1 cellular context compared by ENCODE assay signal in genomic region chr1:1599030-1599916, GRCh38.
TF ChIP-seq lines count a peak whose summit lies in the region.

No MANE protein-coding gene starts in this region.

TF ChIP-seq in K562, 482 proteins besides CTCF, POLR2A, EP300 and RAD21 (continued from another document and continues in another):
- TF ChIP-seq, protein P1, sequence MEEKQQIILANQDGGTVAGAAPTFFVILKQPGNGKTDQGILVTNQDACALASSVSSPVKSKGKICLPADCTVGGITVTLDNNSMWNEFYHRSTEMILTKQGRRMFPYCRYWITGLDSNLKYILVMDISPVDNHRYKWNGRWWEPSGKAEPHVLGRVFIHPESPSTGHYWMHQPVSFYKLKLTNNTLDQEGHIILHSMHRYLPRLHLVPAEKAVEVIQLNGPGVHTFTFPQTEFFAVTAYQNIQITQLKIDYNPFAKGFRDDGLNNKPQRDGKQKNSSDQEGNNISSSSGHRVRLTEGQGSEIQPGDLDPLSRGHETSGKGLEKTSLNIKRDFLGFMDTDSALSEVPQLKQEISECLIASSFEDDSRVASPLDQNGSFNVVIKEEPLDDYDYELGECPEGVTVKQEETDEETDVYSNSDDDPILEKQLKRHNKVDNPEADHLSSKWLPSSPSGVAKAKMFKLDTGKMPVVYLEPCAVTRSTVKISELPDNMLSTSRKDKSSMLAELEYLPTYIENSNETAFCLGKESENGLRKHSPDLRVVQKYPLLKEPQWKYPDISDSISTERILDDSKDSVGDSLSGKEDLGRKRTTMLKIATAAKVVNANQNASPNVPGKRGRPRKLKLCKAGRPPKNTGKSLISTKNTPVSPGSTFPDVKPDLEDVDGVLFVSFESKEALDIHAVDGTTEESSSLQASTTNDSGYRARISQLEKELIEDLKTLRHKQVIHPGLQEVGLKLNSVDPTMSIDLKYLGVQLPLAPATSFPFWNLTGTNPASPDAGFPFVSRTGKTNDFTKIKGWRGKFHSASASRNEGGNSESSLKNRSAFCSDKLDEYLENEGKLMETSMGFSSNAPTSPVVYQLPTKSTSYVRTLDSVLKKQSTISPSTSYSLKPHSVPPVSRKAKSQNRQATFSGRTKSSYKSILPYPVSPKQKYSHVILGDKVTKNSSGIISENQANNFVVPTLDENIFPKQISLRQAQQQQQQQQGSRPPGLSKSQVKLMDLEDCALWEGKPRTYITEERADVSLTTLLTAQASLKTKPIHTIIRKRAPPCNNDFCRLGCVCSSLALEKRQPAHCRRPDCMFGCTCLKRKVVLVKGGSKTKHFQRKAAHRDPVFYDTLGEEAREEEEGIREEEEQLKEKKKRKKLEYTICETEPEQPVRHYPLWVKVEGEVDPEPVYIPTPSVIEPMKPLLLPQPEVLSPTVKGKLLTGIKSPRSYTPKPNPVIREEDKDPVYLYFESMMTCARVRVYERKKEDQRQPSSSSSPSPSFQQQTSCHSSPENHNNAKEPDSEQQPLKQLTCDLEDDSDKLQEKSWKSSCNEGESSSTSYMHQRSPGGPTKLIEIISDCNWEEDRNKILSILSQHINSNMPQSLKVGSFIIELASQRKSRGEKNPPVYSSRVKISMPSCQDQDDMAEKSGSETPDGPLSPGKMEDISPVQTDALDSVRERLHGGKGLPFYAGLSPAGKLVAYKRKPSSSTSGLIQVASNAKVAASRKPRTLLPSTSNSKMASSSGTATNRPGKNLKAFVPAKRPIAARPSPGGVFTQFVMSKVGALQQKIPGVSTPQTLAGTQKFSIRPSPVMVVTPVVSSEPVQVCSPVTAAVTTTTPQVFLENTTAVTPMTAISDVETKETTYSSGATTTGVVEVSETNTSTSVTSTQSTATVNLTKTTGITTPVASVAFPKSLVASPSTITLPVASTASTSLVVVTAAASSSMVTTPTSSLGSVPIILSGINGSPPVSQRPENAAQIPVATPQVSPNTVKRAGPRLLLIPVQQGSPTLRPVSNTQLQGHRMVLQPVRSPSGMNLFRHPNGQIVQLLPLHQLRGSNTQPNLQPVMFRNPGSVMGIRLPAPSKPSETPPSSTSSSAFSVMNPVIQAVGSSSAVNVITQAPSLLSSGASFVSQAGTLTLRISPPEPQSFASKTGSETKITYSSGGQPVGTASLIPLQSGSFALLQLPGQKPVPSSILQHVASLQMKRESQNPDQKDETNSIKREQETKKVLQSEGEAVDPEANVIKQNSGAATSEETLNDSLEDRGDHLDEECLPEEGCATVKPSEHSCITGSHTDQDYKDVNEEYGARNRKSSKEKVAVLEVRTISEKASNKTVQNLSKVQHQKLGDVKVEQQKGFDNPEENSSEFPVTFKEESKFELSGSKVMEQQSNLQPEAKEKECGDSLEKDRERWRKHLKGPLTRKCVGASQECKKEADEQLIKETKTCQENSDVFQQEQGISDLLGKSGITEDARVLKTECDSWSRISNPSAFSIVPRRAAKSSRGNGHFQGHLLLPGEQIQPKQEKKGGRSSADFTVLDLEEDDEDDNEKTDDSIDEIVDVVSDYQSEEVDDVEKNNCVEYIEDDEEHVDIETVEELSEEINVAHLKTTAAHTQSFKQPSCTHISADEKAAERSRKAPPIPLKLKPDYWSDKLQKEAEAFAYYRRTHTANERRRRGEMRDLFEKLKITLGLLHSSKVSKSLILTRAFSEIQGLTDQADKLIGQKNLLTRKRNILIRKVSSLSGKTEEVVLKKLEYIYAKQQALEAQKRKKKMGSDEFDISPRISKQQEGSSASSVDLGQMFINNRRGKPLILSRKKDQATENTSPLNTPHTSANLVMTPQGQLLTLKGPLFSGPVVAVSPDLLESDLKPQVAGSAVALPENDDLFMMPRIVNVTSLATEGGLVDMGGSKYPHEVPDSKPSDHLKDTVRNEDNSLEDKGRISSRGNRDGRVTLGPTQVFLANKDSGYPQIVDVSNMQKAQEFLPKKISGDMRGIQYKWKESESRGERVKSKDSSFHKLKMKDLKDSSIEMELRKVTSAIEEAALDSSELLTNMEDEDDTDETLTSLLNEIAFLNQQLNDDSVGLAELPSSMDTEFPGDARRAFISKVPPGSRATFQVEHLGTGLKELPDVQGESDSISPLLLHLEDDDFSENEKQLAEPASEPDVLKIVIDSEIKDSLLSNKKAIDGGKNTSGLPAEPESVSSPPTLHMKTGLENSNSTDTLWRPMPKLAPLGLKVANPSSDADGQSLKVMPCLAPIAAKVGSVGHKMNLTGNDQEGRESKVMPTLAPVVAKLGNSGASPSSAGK (IDR thresholded peaks at IDR 0.05), result peak; percentile 48; the same call in 1 of the 2 replicates
- TF ChIP-seq ADNP (tag; IDR thresholded peaks at IDR 0.05) (no peak), TARDBP (IDR thresholded peaks at IDR 0.05) (no peak), ZBTB7A (IDR thresholded peaks at IDR 0.05; ENCODE audit: borderline replicate concordance, control insufficient read depth, low read depth, low read length) (peak; percentile 65; the same call in 1 of the 2 replicates), MITF (IDR thresholded peaks at IDR 0.05) (no peak), PCBP2 (IDR thresholded peaks at IDR 0.05; ENCODE audit: low read depth, low read length, poor library complexity, severe bottlenecking) (no peak), PTTG1 (tag; IDR thresholded peaks at IDR 0.05; ENCODE audit: low read depth) (no peak), SIRT6 (IDR thresholded peaks at IDR 0.05; ENCODE audit: low read depth, low read length) (no peak), EWSR1 (IDR thresholded peaks at IDR 0.05; ENCODE audit: borderline replicate concordance, low read depth, partially characterized antibody) (no peak), HDAC8 (tag; IDR thresholded peaks at IDR 0.05) (peak; percentile 47; the same call in 1 of the 2 replicates), SNIP1 (IDR thresholded peaks at IDR 0.05; ENCODE audit: low read depth) (no peak), NCOA4 (IDR thresholded peaks at IDR 0.05; ENCODE audit: partially characterized antibody) (no peak), ZNF76 (CRISPR knock-in tag; IDR thresholded peaks at IDR 0.05; ENCODE audit: borderline replicate concordance) (no peak), DACH1 (IDR thresholded peaks at IDR 0.05; ENCODE audit: partially characterized antibody) (no peak), POLR2AphosphoS2 (IDR thresholded peaks at IDR 0.05; ENCODE audit: low read length) (no peak), SIX5 (IDR thresholded peaks at IDR 0.05; ENCODE audit: borderline replicate concordance in 1 of 2, insufficient read depth in 1 of 2, low read depth in 1 of 2, low read length in 2 of 2) (no peak), MED1 (CRISPR knock-in tag; IDR thresholded peaks at IDR 0.05; ENCODE audit: borderline replicate concordance) (no peak), KDM2B (CRISPR knock-in tag; IDR thresholded peaks at IDR 0.05) (no peak; the same call in 1 of the 2 replicates), NCOA1 (IDR thresholded peaks at IDR 0.05; ENCODE audit: low read depth) (no peak), ZNF23 (CRISPR knock-in tag; IDR thresholded peaks at IDR 0.05) (no peak), PHB (CRISPR knock-in tag; IDR thresholded peaks at IDR 0.05) (no peak), SMARCE1 (IDR thresholded peaks at IDR 0.05) (no peak), ZNF584 (CRISPR knock-in tag; IDR thresholded peaks at IDR 0.05; ENCODE audit: low read depth) (no peak), HNRNPUL1 (IDR thresholded peaks at IDR 0.05; ENCODE audit: low read length) (no peak), EZH2 (IDR thresholded peaks at IDR 0.05; ENCODE audit: borderline replicate concordance, low read depth, low read length) (no peak), TAF15 (IDR thresholded peaks at IDR 0.05; ENCODE audit: low read depth, low read length) (no peak), ZNF511 (CRISPR knock-in tag; IDR thresholded peaks at IDR 0.05) (peak; percentile 68; the same call in 1 of the 2 replicates), SREBF1 (IDR thresholded peaks at IDR 0.05; ENCODE audit: borderline replicate concordance, low read depth, low read length) (no peak), ZNF785 (CRISPR knock-in tag; IDR thresholded peaks at IDR 0.05) (no peak), ZNF282 (CRISPR knock-in tag; IDR thresholded peaks at IDR 0.05) (peak; percentile 81; the same call in 1 of the 2 replicates), BCL6 (CRISPR knock-in tag; IDR thresholded peaks at IDR 0.05) (no peak), NR4A1 (CRISPR knock-in tag; IDR thresholded peaks at IDR 0.05) (no peak), NR4A1 (tag; IDR thresholded peaks at IDR 0.05) (peak; percentile 62; the same call in 1 of the 2 replicates), TSHZ1 (CRISPR knock-in tag; IDR thresholded peaks at IDR 0.05) (no peak)
- TF ChIP-seq, protein P2, sequence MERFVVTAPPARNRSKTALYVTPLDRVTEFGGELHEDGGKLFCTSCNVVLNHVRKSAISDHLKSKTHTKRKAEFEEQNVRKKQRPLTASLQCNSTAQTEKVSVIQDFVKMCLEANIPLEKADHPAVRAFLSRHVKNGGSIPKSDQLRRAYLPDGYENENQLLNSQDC (CRISPR knock-in tag; IDR thresholded peaks at IDR 0.05), result no peak
- TF ChIP-seq, protein P3, sequence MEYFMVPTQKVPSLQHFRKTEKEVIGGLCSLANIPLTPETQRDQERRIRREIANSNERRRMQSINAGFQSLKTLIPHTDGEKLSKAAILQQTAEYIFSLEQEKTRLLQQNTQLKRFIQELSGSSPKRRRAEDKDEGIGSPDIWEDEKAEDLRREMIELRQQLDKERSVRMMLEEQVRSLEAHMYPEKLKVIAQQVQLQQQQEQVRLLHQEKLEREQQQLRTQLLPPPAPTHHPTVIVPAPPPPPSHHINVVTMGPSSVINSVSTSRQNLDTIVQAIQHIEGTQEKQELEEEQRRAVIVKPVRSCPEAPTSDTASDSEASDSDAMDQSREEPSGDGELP (CRISPR knock-in tag; IDR thresholded peaks at IDR 0.05; ENCODE audit: borderline replicate concordance), result no peak
- TF ChIP-seq, protein P4, sequence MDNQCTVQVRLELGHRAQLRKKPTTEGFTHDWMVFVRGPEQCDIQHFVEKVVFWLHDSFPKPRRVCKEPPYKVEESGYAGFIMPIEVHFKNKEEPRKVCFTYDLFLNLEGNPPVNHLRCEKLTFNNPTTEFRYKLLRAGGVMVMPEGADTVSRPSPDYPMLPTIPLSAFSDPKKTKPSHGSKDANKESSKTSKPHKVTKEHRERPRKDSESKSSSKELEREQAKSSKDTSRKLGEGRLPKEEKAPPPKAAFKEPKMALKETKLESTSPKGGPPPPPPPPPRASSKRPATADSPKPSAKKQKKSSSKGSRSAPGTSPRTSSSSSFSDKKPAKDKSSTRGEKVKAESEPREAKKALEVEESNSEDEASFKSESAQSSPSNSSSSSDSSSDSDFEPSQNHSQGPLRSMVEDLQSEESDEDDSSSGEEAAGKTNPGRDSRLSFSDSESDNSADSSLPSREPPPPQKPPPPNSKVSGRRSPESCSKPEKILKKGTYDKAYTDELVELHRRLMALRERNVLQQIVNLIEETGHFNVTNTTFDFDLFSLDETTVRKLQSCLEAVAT (IDR thresholded peaks at IDR 0.05), result no peak
- TF ChIP-seq, protein P5, sequence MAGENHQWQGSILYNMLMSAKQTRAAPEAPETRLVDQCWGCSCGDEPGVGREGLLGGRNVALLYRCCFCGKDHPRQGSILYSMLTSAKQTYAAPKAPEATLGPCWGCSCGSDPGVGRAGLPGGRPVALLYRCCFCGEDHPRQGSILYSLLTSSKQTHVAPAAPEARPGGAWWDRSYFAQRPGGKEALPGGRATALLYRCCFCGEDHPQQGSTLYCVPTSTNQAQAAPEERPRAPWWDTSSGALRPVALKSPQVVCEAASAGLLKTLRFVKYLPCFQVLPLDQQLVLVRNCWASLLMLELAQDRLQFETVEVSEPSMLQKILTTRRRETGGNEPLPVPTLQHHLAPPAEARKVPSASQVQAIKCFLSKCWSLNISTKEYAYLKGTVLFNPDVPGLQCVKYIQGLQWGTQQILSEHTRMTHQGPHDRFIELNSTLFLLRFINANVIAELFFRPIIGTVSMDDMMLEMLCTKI (IDR thresholded peaks at IDR 0.05; ENCODE audit: partially characterized antibody), result no peak
- TF ChIP-seq, protein P6, sequence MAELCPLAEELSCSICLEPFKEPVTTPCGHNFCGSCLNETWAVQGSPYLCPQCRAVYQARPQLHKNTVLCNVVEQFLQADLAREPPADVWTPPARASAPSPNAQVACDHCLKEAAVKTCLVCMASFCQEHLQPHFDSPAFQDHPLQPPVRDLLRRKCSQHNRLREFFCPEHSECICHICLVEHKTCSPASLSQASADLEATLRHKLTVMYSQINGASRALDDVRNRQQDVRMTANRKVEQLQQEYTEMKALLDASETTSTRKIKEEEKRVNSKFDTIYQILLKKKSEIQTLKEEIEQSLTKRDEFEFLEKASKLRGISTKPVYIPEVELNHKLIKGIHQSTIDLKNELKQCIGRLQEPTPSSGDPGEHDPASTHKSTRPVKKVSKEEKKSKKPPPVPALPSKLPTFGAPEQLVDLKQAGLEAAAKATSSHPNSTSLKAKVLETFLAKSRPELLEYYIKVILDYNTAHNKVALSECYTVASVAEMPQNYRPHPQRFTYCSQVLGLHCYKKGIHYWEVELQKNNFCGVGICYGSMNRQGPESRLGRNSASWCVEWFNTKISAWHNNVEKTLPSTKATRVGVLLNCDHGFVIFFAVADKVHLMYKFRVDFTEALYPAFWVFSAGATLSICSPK (IDR thresholded peaks at IDR 0.05; ENCODE audit: borderline replicate concordance), result no peak
